Comparison of ENCODE assay signal across 1 cellular context in the genomic region with DNA sequence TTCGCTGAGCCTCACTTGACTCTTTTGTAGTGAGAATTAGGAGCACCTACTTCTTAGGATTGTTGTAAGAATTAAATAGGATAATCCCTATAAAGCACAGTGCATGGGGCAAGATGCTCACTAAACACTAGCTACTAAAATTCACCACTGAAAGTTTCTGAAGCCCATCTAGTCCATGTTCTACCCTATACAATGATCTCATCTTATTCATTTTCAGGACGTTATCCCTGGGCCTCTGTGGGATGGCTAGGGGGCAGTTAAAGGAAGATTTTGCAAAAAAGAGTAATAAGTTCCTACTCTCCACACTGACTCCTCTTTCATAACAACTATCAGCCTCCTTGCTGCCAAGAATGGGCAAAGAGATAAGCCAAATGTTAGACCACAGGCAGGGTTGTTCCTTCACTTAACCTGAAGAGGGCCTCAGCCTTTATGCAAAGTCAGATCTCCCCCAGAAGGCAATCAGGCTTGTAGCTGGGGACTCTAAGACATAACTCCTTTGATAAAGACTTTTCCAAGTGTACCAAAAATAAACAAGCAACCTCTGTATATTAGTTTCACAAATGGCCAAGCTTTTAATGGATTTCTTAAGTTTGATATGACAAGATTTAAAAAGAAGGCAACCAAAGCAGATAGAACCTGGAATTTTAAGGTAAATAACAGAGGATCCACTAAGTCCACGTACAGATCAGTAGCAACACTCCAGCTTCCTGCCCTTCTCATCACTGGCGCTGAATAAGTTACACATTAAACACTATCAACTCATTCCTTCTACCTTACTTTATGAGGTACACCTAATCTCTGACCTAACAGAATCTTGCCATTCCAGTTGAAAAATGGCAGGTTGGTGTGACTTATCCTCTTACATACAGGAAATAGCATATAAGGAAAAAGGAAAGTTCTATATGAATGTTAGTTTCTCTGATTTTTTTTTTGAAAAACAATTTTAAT.
TF ChIP-seq lines count a peak whose summit lies in the region.

No MANE protein-coding gene starts in this region.

TF ChIP-seq in GM12878, 131 proteins besides CTCF, POLR2A, EP300 and RAD21 (continued from another document and continues in another):
- TF ChIP-seq, protein P1, sequence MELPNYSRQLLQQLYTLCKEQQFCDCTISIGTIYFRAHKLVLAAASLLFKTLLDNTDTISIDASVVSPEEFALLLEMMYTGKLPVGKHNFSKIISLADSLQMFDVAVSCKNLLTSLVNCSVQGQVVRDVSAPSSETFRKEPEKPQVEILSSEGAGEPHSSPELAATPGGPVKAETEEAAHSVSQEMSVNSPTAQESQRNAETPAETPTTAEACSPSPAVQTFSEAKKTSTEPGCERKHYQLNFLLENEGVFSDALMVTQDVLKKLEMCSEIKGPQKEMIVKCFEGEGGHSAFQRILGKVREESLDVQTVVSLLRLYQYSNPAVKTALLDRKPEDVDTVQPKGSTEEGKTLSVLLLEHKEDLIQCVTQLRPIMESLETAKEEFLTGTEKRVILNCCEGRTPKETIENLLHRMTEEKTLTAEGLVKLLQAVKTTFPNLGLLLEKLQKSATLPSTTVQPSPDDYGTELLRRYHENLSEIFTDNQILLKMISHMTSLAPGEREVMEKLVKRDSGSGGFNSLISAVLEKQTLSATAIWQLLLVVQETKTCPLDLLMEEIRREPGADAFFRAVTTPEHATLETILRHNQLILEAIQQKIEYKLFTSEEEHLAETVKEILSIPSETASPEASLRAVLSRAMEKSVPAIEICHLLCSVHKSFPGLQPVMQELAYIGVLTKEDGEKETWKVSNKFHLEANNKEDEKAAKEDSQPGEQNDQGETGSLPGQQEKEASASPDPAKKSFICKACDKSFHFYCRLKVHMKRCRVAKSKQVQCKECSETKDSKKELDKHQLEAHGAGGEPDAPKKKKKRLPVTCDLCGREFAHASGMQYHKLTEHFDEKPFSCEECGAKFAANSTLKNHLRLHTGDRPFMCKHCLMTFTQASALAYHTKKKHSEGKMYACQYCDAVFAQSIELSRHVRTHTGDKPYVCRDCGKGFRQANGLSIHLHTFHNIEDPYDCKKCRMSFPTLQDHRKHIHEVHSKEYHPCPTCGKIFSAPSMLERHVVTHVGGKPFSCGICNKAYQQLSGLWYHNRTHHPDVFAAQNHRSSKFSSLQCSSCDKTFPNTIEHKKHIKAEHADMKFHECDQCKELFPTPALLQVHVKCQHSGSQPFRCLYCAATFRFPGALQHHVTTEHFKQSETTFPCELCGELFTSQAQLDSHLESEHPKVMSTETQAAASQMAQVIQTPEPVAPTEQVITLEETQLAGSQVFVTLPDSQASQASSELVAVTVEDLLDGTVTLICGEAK (IDR thresholded peaks at IDR 0.05; ENCODE audit: borderline replicate concordance) = no peak
- TF ChIP-seq TCF7 (IDR thresholded peaks at IDR 0.05; ENCODE audit: borderline replicate concordance) (no peak), BMI1 (IDR thresholded peaks at IDR 0.05; ENCODE audit: borderline replicate concordance) (no peak), STAT3 (IDR thresholded peaks at IDR 0.05; ENCODE audit: low read depth, low read length) (no peak), NFIC (IDR thresholded peaks at IDR 0.05; ENCODE audit: low read depth, low read length) (no peak), ESRRA (IDR thresholded peaks at IDR 0.05; ENCODE audit: low read length) (no peak), SMAD1 (IDR thresholded peaks at IDR 0.05; ENCODE audit: low read depth, partially characterized antibody) (no peak), MTA3 (IDR thresholded peaks at IDR 0.05; ENCODE audit: borderline replicate concordance, low read length) (no peak), DPF2 (IDR thresholded peaks at IDR 0.05) (no peak), SRF (IDR thresholded peaks at IDR 0.05; ENCODE audit: low read depth in 2 of 2, low read length in 2 of 2) (no peak), MEF2A (IDR thresholded peaks at IDR 0.05; ENCODE audit: insufficient read depth, low read depth, low read length) (0 out of 2 replicates have a peak, but pooled peaks have one; percentile 34), NFYA (IDR thresholded peaks at IDR 0.05; ENCODE audit: borderline replicate concordance, low read depth, low read length) (no peak), BRCA1 (IDR thresholded peaks at IDR 0.05; ENCODE audit: low read depth, low read length) (no peak), CREM (IDR thresholded peaks at IDR 0.05; ENCODE audit: low read depth) (0 out of 2 replicates have a peak, but pooled peaks have one; percentile 16), SREBF1 (IDR thresholded peaks at IDR 0.05; ENCODE audit: low read length) (no peak), IRF4 (IDR thresholded peaks at IDR 0.05; ENCODE audit: low read depth, low read length) (0 out of 2 replicates have a peak, but pooled peaks have one; percentile 25), NR2C2 (IDR thresholded peaks at IDR 0.05; ENCODE audit: borderline replicate concordance, control insufficient read depth, insufficient read length, low read depth) (no peak), POU2F2 (IDR thresholded peaks at IDR 0.05; ENCODE audit: borderline replicate concordance, low read depth, low read length) (peak; percentile 98), ZNF217 (IDR thresholded peaks at IDR 0.05) (no peak), ZSCAN29 (IDR thresholded peaks at IDR 0.05) (no peak), SMARCA5 (IDR thresholded peaks at IDR 0.05) (peak; percentile 60; the same call in 1 of the 2 replicates), IKZF2 (IDR thresholded peaks at IDR 0.05) (no peak; a peak in 1 of 4 replicates), EGR1 (IDR thresholded peaks at IDR 0.05; ENCODE audit: borderline replicate concordance in 1 of 2, low read depth in 2 of 2, low read length in 2 of 2) (no peak), ZZZ3 (IDR thresholded peaks at IDR 0.05; ENCODE audit: control insufficient read depth, insufficient read length, low read depth) (no peak), ZBED1 (IDR thresholded peaks at IDR 0.05; ENCODE audit: borderline replicate concordance) (no peak), SMAD5 (IDR thresholded peaks at IDR 0.05; ENCODE audit: low read depth) (no peak), MEF2B (IDR thresholded peaks at IDR 0.05; ENCODE audit: partially characterized antibody, poor library complexity, severe bottlenecking) (no peak), RAD51 (IDR thresholded peaks at IDR 0.05) (no peak), ZNF622 (IDR thresholded peaks at IDR 0.05) (no peak), ZNF384 (IDR thresholded peaks at IDR 0.05; ENCODE audit: borderline replicate concordance, low read depth, low read length) (no peak), TCF12 (IDR thresholded peaks at IDR 0.05; ENCODE audit: low read depth, low read length) (no peak), MXI1 (IDR thresholded peaks at IDR 0.05; ENCODE audit: low read depth, low read length) (no peak), TARDBP (IDR thresholded peaks at IDR 0.05; ENCODE audit: borderline replicate concordance) (no peak), KLF5 (IDR thresholded peaks at IDR 0.05; ENCODE audit: partially characterized antibody) (no peak), FOXM1 (IDR thresholded peaks at IDR 0.05; ENCODE audit: low read depth, low read length) (no peak), CBX5 (IDR thresholded peaks at IDR 0.05; ENCODE audit: low read depth) (no peak), PAX8 (IDR thresholded peaks at IDR 0.05) (no peak), CHD4 (IDR thresholded peaks at IDR 0.05) (no peak), FOXK2 (IDR thresholded peaks at IDR 0.05) (no peak), EZH2 (IDR thresholded peaks at IDR 0.05; ENCODE audit: borderline replicate concordance, control insufficient read depth, low read depth, low read length) (no peak)
- TF ChIP-seq, protein P2, sequence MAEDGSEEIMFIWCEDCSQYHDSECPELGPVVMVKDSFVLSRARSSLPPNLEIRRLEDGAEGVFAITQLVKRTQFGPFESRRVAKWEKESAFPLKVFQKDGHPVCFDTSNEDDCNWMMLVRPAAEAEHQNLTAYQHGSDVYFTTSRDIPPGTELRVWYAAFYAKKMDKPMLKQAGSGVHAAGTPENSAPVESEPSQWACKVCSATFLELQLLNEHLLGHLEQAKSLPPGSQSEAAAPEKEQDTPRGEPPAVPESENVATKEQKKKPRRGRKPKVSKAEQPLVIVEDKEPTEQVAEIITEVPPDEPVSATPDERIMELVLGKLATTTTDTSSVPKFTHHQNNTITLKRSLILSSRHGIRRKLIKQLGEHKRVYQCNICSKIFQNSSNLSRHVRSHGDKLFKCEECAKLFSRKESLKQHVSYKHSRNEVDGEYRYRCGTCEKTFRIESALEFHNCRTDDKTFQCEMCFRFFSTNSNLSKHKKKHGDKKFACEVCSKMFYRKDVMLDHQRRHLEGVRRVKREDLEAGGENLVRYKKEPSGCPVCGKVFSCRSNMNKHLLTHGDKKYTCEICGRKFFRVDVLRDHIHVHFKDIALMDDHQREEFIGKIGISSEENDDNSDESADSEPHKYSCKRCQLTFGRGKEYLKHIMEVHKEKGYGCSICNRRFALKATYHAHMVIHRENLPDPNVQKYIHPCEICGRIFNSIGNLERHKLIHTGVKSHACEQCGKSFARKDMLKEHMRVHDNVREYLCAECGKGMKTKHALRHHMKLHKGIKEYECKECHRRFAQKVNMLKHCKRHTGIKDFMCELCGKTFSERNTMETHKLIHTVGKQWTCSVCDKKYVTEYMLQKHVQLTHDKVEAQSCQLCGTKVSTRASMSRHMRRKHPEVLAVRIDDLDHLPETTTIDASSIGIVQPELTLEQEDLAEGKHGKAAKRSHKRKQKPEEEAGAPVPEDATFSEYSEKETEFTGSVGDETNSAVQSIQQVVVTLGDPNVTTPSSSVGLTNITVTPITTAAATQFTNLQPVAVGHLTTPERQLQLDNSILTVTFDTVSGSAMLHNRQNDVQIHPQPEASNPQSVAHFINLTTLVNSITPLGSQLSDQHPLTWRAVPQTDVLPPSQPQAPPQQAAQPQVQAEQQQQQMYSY (CRISPR knock-in tag; IDR thresholded peaks at IDR 0.05) = no peak
- TF ChIP-seq, protein P3, sequence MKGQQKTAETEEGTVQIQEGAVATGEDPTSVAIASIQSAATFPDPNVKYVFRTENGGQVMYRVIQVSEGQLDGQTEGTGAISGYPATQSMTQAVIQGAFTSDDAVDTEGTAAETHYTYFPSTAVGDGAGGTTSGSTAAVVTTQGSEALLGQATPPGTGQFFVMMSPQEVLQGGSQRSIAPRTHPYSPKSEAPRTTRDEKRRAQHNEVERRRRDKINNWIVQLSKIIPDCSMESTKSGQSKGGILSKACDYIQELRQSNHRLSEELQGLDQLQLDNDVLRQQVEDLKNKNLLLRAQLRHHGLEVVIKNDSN (IDR thresholded peaks at IDR 0.05; ENCODE audit: borderline replicate concordance, extremely low read length, insufficient read depth, low read depth, low read length) = no peak
- TF ChIP-seq, protein P4, sequence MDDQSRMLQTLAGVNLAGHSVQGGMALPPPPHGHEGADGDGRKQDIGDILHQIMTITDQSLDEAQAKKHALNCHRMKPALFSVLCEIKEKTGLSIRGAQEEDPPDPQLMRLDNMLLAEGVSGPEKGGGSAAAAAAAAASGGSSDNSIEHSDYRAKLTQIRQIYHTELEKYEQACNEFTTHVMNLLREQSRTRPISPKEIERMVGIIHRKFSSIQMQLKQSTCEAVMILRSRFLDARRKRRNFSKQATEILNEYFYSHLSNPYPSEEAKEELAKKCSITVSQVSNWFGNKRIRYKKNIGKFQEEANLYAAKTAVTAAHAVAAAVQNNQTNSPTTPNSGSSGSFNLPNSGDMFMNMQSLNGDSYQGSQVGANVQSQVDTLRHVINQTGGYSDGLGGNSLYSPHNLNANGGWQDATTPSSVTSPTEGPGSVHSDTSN (IDR thresholded peaks at IDR 0.05; ENCODE audit: insufficient replicate concordance, low read depth, low read length) = no peak
- TF ChIP-seq, protein P5, sequence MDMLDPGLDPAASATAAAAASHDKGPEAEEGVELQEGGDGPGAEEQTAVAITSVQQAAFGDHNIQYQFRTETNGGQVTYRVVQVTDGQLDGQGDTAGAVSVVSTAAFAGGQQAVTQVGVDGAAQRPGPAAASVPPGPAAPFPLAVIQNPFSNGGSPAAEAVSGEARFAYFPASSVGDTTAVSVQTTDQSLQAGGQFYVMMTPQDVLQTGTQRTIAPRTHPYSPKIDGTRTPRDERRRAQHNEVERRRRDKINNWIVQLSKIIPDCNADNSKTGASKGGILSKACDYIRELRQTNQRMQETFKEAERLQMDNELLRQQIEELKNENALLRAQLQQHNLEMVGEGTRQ (IDR thresholded peaks at IDR 0.05; ENCODE audit: borderline replicate concordance, low read depth, low read length) = no peak
- TF ChIP-seq, protein P6, sequence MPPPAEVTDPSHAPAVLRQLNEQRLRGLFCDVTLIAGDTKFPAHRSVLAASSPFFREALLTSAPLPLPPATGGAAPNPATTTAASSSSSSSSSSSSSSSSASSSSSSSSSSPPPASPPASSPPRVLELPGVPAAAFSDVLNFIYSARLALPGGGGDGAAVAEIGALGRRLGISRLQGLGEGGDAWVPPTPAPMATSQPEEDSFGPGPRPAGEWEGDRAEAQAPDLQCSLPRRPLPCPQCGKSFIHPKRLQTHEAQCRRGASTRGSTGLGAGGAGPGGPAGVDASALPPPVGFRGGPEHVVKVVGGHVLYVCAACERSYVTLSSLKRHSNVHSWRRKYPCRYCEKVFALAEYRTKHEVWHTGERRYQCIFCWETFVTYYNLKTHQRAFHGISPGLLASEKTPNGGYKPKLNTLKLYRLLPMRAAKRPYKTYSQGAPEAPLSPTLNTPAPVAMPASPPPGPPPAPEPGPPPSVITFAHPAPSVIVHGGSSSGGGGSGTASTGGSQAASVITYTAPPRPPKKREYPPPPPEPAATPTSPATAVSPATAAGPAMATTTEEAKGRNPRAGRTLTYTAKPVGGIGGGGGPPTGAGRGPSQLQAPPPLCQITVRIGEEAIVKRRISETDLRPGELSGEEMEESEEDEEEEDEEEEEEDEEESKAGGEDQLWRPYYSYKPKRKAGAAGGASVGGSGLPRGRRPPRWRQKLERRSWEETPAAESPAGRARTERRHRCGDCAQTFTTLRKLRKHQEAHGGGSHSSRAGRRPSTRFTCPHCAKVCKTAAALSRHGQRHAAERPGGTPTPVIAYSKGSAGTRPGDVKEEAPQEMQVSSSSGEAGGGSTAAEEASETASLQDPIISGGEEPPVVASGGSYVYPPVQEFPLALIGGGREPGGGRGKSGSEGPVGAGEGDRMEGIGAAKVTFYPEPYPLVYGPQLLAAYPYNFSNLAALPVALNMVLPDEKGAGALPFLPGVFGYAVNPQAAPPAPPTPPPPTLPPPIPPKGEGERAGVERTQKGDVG (CRISPR knock-in tag; IDR thresholded peaks at IDR 0.05) = no peak
- TF ChIP-seq, protein P7, sequence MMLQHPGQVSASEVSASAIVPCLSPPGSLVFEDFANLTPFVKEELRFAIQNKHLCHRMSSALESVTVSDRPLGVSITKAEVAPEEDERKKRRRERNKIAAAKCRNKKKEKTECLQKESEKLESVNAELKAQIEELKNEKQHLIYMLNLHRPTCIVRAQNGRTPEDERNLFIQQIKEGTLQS (IDR thresholded peaks at IDR 0.05; ENCODE audit: borderline replicate concordance, extremely low read depth, low read depth, low read length) = no peak
- TF ChIP-seq, protein P8, sequence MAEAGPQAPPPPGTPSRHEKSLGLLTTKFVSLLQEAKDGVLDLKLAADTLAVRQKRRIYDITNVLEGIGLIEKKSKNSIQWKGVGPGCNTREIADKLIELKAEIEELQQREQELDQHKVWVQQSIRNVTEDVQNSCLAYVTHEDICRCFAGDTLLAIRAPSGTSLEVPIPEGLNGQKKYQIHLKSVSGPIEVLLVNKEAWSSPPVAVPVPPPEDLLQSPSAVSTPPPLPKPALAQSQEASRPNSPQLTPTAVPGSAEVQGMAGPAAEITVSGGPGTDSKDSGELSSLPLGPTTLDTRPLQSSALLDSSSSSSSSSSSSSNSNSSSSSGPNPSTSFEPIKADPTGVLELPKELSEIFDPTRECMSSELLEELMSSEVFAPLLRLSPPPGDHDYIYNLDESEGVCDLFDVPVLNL (IDR thresholded peaks at IDR 0.05; ENCODE audit: low read depth, low read length) = no peak
